In genomic region chr7:112584290-112584689, GRCh38 we compare ENCODE assay signal across 15 cellular contexts.
"Had no signal": no experiment of that assay in that cellular context is flagged by ENCODE, and none has a peak within 500 bp of the region (broad histone marks: within the 10 kb centered on the region; RNA-seq: fewer than 3 reads in every experiment).

No MANE protein-coding gene starts in this region.

- H3K27me3 ChIP-seq: cardiac muscle cell had no signal

- DNase-seq: activated B cell treated with CpG ODN at 0.5 μM for 24 hours; activated CD4-positive, alpha-beta memory T cell treated with anti-CD3 and anti-CD28 coated beads for 36 hours; activated CD4-positive, alpha-beta T cell treated with anti-CD3 and anti-CD28 coated beads for 4 hours; activated T-cell treated with anti-CD3 and anti-CD28 coated beads for 4 hours; effector memory CD4-positive, alpha-beta T cell; foreskin melanocyte; hypothalamus; islet precursor cell; lower lobe of right lung; occipital lobe; stimulated activated CD4-positive, alpha-beta T cell treated with anti-CD3 and anti-CD28 coated beads, Interleukin-12 subunit alpha, Interleukin-12 subunit beta, amount 100 ng/mL, for 4 hours; stimulated activated CD4-positive, alpha-beta T cell treated with anti-CD3 and anti-CD28 coated beads, Interleukin-1b, Interleukin-23, amount 100 ng/mL, for 48 hours; stimulated activated CD8-positive, alpha-beta memory T cell treated with anti-CD3 and anti-CD28 coated beads, Interleukin-4, amount 100 ng/mL, for 48 hours; stimulated activated naive CD4-positive, alpha-beta T cell had no signal

- H3K27ac ChIP-seq: cardiac muscle cell, lower lobe of right lung had no signal

- H3K36me3 ChIP-seq: cardiac muscle cell, lower lobe of right lung had no signal

- H3K4me3 ChIP-seq: cardiac muscle cell, lower lobe of right lung had no signal

- H3K9me3 ChIP-seq: lower lobe of right lung had no signal

- ATAC-seq: lower lobe of right lung had no signal

- H3K4me1 ChIP-seq: lower lobe of right lung had no signal
